Comparison of ENCODE assay signal across 8 cellular contexts in genomic region chr10:87200924-87201323, GRCh38. TPM values are rescaled to one million over a fixed set of nuclear protein-coding genes. Genes with fewer than 3 reads are reported as not detected.
DNase-seq lines count a peak whose midpoint lies in the region; ATAC-seq and TF ChIP-seq lines count a peak whose summit lies in the region.
"Not testable (repeated sequence)": the region's sequence is repeated elsewhere in the genome, so short reads cannot be mapped to it uniquely, and the experiment has no call there.

No MANE protein-coding gene starts in this region.

- not testable (repeated sequence) for H3K4me1 ChIP-seq in lower lobe of right lung
- peaks cover 0 to 11% (median 5%) of the 10 kb centered on the region in 4 donors for H3K4me1 ChIP-seq in tibial artery

- ATAC-seq in GM21515 (IDR thresholded peaks at IDR 0.05; ENCODE audit: unreplicated experiment) (peak; percentile 50), HG03196 (IDR thresholded peaks at IDR 0.05; ENCODE audit: unreplicated experiment) (peak; percentile 54), lower lobe of right lung (peak; percentile 46 to 76)
- peak; percentile 47 for ATAC-seq in activated CD8-positive, alpha-beta T cell treated with anti-CD3 and anti-CD28 coated beads, Interleukin-2, amount 10 ng/mL, durations not matched to agents 7 days and 5 days

- not testable (repeated sequence) for H3K27ac Mint-ChIP-seq in activated CD8-positive, alpha-beta T cell treated with anti-CD3 and anti-CD28 coated beads, Interleukin-2, amount 10 ng/mL, durations not matched to agents 7 days and 5 days

- H3K36me3 Mint-ChIP-seq in activated CD8-positive, alpha-beta T cell treated with anti-CD3 and anti-CD28 coated beads, Interleukin-2, amount 10 ng/mL, durations not matched to agents 7 days and 5 days (ENCODE audit: low read depth): not testable (repeated sequence)

- DNase-seq in GM12864 (ENCODE audit: low read depth): peak; percentile 37
- peak; percentile 50 to 74 for DNase-seq in NOMO-1 (lab: John Stamatoyannopoulos, UW; ENCODE audit: unreplicated experiment in 2 of 2)
- DNase-seq in activated CD8-positive, alpha-beta T cell treated with anti-CD3 and anti-CD28 coated beads, Interleukin-2, amount 10 ng/mL, durations not matched to agents 7 days and 5 days: peak; percentile 39
- peak; percentile 58 for DNase-seq in epithelial cell of proximal tubule (ENCODE audit: low read depth)
- DNase-seq in lower lobe of right lung: not testable (repeated sequence)
- peak; percentile 39 to 76 for DNase-seq in tibial artery

- not testable (repeated sequence) for H3K9me3 Mint-ChIP-seq in activated CD8-positive, alpha-beta T cell treated with anti-CD3 and anti-CD28 coated beads, Interleukin-2, amount 10 ng/mL, durations not matched to agents 7 days and 5 days (ENCODE audit: insufficient read depth)

- POLR2A ChIA-PET in activated CD8-positive, alpha-beta T cell treated with anti-CD3 and anti-CD28 coated beads, Interleukin-2, amount 10 ng/mL, durations not matched to agents 7 days and 5 days (lab: Charles Lee): not testable (repeated sequence)

- H3K4me1 Mint-ChIP-seq in activated CD8-positive, alpha-beta T cell treated with anti-CD3 and anti-CD28 coated beads, Interleukin-2, amount 10 ng/mL, durations not matched to agents 7 days and 5 days (ENCODE audit: low read depth): peaks cover 20% of the 10 kb centered on the region

- H3K4me3 Mint-ChIP-seq in activated CD8-positive, alpha-beta T cell treated with anti-CD3 and anti-CD28 coated beads, Interleukin-2, amount 10 ng/mL, durations not matched to agents 7 days and 5 days: peak overlapping the region; percentile 38

- CTCF ChIA-PET in activated CD8-positive, alpha-beta T cell treated with anti-CD3 and anti-CD28 coated beads, Interleukin-2, amount 10 ng/mL, durations not matched to agents 7 days and 5 days (lab: Charles Lee): not testable (repeated sequence)

- intact Hi-C loops in lower lobe of right lung (cut with DNase I); tibial artery (cut with DNase I; ENCODE audit: low total_unique reads): not testable (repeated sequence)

- not testable (repeated sequence) for H3K36me3 ChIP-seq in lower lobe of right lung, tibial artery

- not testable (repeated sequence) for H3K9me3 ChIP-seq in lower lobe of right lung, tibial artery

- H3K27me3 ChIP-seq in lower lobe of right lung (ENCODE audit: low read depth); tibial artery: not testable (repeated sequence)

- TF ChIP-seq CTCF in GM12864 (IDR thresholded peaks at IDR 0.05; ENCODE audit: low read depth, low read length, missing control alignments); epithelial cell of proximal tubule (conservative IDR thresholded peaks at IDR 0.05; ENCODE audit: low read depth, low read length); lower lobe of right lung (IDR thresholded peaks at IDR 0.05); tibial artery (IDR thresholded peaks at IDR 0.05): not testable (repeated sequence)

- H3K27ac ChIP-seq in lower lobe of right lung, tibial artery: not testable (repeated sequence)

- H3K4me3 ChIP-seq in GM12864 (ENCODE audit: low read depth, low read length); tibial artery: not testable (repeated sequence)
- H3K4me3 ChIP-seq in epithelial cell of proximal tubule (ENCODE audit: low read depth, low read length) (peak overlapping the region; percentile 19), lower lobe of right lung (peak overlapping the region; percentile 31)

- not testable (repeated sequence) for H3K27me3 Mint-ChIP-seq in activated CD8-positive, alpha-beta T cell treated with anti-CD3 and anti-CD28 coated beads, Interleukin-2, amount 10 ng/mL, durations not matched to agents 7 days and 5 days (ENCODE audit: low read depth)

RNA-seq across cellular contexts. Expression of gene NUTM2A, which starts 24.3 kb away (rescaled TPM):
- under 1 TPM; 0.29 to 0.71 TPM for total RNA-seq in activated CD8-positive, alpha-beta T cell treated with anti-CD3 and anti-CD28 coated beads, Interleukin-2, amount 10 ng/mL, durations not matched to agents 7 days and 5 days
- total RNA-seq in epithelial cell of proximal tubule (0.65 and 0.69 TPM in 2 replicates), lower lobe of right lung (2.3 TPM)
